In genomic region chr6:157840261-157840660, GRCh38 we compare ENCODE assay signal across 14 cellular contexts. TPM values are rescaled to one million over a fixed set of nuclear protein-coding genes. Genes with fewer than 3 reads are reported as not detected.
DNase-seq lines count a peak whose midpoint lies in the region; ATAC-seq and TF ChIP-seq lines count a peak whose summit lies in the region.
"Had no signal": no experiment of that assay in that cellular context is flagged by ENCODE, and none has a peak within 500 bp of the region (broad histone marks: within the 10 kb centered on the region; RNA-seq: fewer than 3 reads in every experiment).

No MANE protein-coding gene starts in this region.

- CTCF ChIA-PET in AG04449 (lab: Yijun Ruan, JAX) = interaction anchor here (0.9 to 2.2 kb wide), 3 partner anchors 11 to 172 kb away, joined by 3 to 6 read pairs (median 4); no protein-coding TSS in a partner anchor
- CTCF ChIA-PET in naive thymus-derived CD4-positive, alpha-beta T cell (lab: Charles Lee) = interaction anchor here (1.1 kb wide), 1 partner anchor 12 kb away, joined by 3 read pairs; no protein-coding TSS in a partner anchor

- H3K4me3 ChIP-seq in AG04449 (ENCODE audit: low read depth, low read length) = peak overlapping the region; percentile 18
- H3K4me3 ChIP-seq in HUES64 (ENCODE audit: low read length) = no peak overlapping the region
- peak overlapping the region; percentile 53 for H3K4me3 ChIP-seq in adipocyte (ENCODE audit: low read length)
- H3K4me3 ChIP-seq in naive thymus-derived CD4-positive, alpha-beta T cell (ENCODE audit: low read length) = no peak overlapping the region
- H3K4me3 ChIP-seq in uterus = no peak overlapping the region
- H3K4me3 ChIP-seq: body of pancreas, skin epidermis had no signal

- H3K9me3 ChIP-seq in HUES64 (ENCODE audit: insufficient read depth, low read depth, low read length) = no peaks in the 10 kb centered on the region
- H3K9me3 ChIP-seq in adipocyte (ENCODE audit: control insufficient read depth, low read length) = no peaks in the 10 kb centered on the region
- no peaks in the 10 kb centered on the region for H3K9me3 ChIP-seq in naive thymus-derived CD4-positive, alpha-beta T cell (ENCODE audit: control insufficient read depth in 2 of 3, low read length in 3 of 3)
- no peaks in the 10 kb centered on the region for H3K9me3 ChIP-seq in uterus
- H3K9me3 ChIP-seq: body of pancreas had no signal

- peaks cover 22 to 90% (median 84%) of the 10 kb centered on the region in 7 donors for H3K4me1 Mint-ChIP-seq in naive thymus-derived CD4-positive, alpha-beta T cell

- peaks cover 51% of the 10 kb centered on the region for H3K4me1 ChIP-seq in HUES64 (ENCODE audit: insufficient read depth, low read length)
- peaks cover 40% of the 10 kb centered on the region for H3K4me1 ChIP-seq in adipocyte (ENCODE audit: control insufficient read depth, insufficient read depth, low read length)
- peaks cover 0 to 22% of the 10 kb centered on the region in 2 donors for H3K4me1 ChIP-seq in naive thymus-derived CD4-positive, alpha-beta T cell (ENCODE audit: control insufficient read depth in 2 of 2, insufficient read depth in 2 of 2, low read length in 2 of 2)
- no peaks in the 10 kb centered on the region for H3K4me1 ChIP-seq in uterus

- no peak for ATAC-seq in naive thymus-derived CD4-positive, alpha-beta T cell
- ATAC-seq in HG03439 (IDR thresholded peaks at IDR 0.05; ENCODE audit: unreplicated experiment) = no peak
- ATAC-seq: body of pancreas had no signal

- peaks cover 0 to 3% (median 0%) of the 10 kb centered on the region in 11 donors for H3K9me3 Mint-ChIP-seq in naive thymus-derived CD4-positive, alpha-beta T cell

- H3K9ac ChIP-seq in HUES64 (ENCODE audit: low read depth, low read length) (no peak overlapping the region), adipocyte (ENCODE audit: low read length) (peak overlapping the region; percentile 24)
- H3K9ac ChIP-seq: KMS-11 had no signal

- 57% methylated on average over 2 of the region's 2 CpGs for WGBS in HUES64

- TF ChIP-seq POLR2A in uterus (IDR thresholded peaks at IDR 0.05) = no peak

- H3K27me3 ChIP-seq in HUES64 (ENCODE audit: insufficient read depth, low read length) = no peaks in the 10 kb centered on the region
- H3K27me3 ChIP-seq in adipocyte (replicated peaks; ENCODE audit: control insufficient read depth, insufficient read depth, low read length) = no peaks in the 10 kb centered on the region
- no peaks in the 10 kb centered on the region for H3K27me3 ChIP-seq in naive thymus-derived CD4-positive, alpha-beta T cell (ENCODE audit: control insufficient read depth in 2 of 2, insufficient read depth in 2 of 2, low read length in 2 of 2)
- no peaks in the 10 kb centered on the region for H3K27me3 ChIP-seq in uterus
- H3K27me3 ChIP-seq: body of pancreas had no signal

- H3K4me3 Mint-ChIP-seq in naive thymus-derived CD4-positive, alpha-beta T cell = peak overlapping the region in 6 of 10 donors; percentile 12 to 54 (median 43)

- H3K36me3 Mint-ChIP-seq in naive thymus-derived CD4-positive, alpha-beta T cell = peaks cover 4 to 25% (median 13%) of the 10 kb centered on the region in 5 donors

- H3K27ac Mint-ChIP-seq in naive thymus-derived CD4-positive, alpha-beta T cell = peak overlapping the region in 6 of 9 donors; percentile 6 to 90 (median 54)

- intact Hi-C loops in naive thymus-derived CD4-positive, alpha-beta T cell (cut with micrococcal nuclease) = no loop called here
- intact Hi-C loops in uterus (cut with DNase I; ENCODE audit: low total_unique reads) = no loop called here

- TF ChIP-seq CTCF in AG04449 (IDR thresholded peaks at IDR 0.05; ENCODE audit: insufficient read depth, low read length, missing control alignments) = no peak
- no peak for TF ChIP-seq CTCF in uterus (IDR thresholded peaks at IDR 0.05)

- DNase-seq in AG04449 (ENCODE audit: low read depth, low spot score) (no peak), adipocyte (ENCODE audit: low read depth) (no peak), uterus (no peak), NAMALWA (ENCODE audit: low spot score) (no peak)
- DNase-seq in naive thymus-derived CD4-positive, alpha-beta T cell = no peak
- no peak for DNase-seq in stimulated activated CD4-positive, alpha-beta T cell treated with anti-CD3 and anti-CD28 coated beads, Interleukin-4, amount 100 ng/mL, for 1 hour
- DNase-seq: activated gamma-delta T cell treated with Interleukin-2 at 50 U/mL for 16 hours; body of pancreas; NCI-H1417; stimulated activated naive CD4-positive, alpha-beta T cell treated with Interleukin-2 at 50 U/mL for 16 hours had no signal

- H3K27me3 Mint-ChIP-seq in naive thymus-derived CD4-positive, alpha-beta T cell = peaks cover 0 to 3% (median 0%) of the 10 kb centered on the region in 5 donors

- H3K36me3 ChIP-seq in HUES64 (ENCODE audit: insufficient read depth, low read length) (no peaks in the 10 kb centered on the region), adipocyte (ENCODE audit: control insufficient read depth, insufficient read depth, low read length, severe bottlenecking) (no peaks in the 10 kb centered on the region), uterus (no peaks in the 10 kb centered on the region)
- H3K36me3 ChIP-seq in naive thymus-derived CD4-positive, alpha-beta T cell (ENCODE audit: control insufficient read depth in 2 of 3, insufficient read depth in 3 of 3, low read length in 3 of 3) = no peaks in the 10 kb centered on the region

- POLR2A ChIA-PET in AG04449 (lab: Yijun Ruan, JAX) = interaction anchor here (0.7 to 1.0 kb wide), 2 partner anchors 11 to 50 kb away, joined by 3 to 5 read pairs; no protein-coding TSS in a partner anchor
- POLR2A ChIA-PET in naive thymus-derived CD4-positive, alpha-beta T cell (lab: Charles Lee) = interaction anchor here (1.2 kb wide), 1 partner anchor 47 kb away, joined by 3 read pairs; no protein-coding TSS in a partner anchor

- H3K27ac ChIP-seq in HUES64 (ENCODE audit: low read depth, low read length) = 0 out of 2 replicates have a peak overlapping the region, but pooled peaks have one; percentile 10
- H3K27ac ChIP-seq in naive thymus-derived CD4-positive, alpha-beta T cell (ENCODE audit: low read depth, low read length) = no peak overlapping the region
- no peak overlapping the region for H3K27ac ChIP-seq in uterus
- H3K27ac ChIP-seq: body of pancreas, KMS-11 had no signal

RNA-seq across cellular contexts. Expression of gene SNX9, which starts 17.2 kb away (rescaled TPM):
- polyA plus RNA-seq in HUES64 (2013, experiment 1 of 2) = 23.2 TPM
- polyA plus RNA-seq in HUES64 (2013, experiment 2 of 2) = 24.6 TPM
- total RNA-seq in naive thymus-derived CD4-positive, alpha-beta T cell = 10 to 100 TPM; 13.4 to 39.2 (median 36.4) TPM
- polyA plus RNA-seq in naive thymus-derived CD4-positive, alpha-beta T cell = 10 to 100 TPM; 23.8 to 51.5 TPM
- total RNA-seq in uterus = 10 to 100 TPM; 31.0 to 65.9 (median 50.5) TPM

Comparison
In these comparisons a context has a peak if more than half of its experiments do, and no peak if none do; other contexts are left out.
1. H3K4me3 ChIP-seq: peak in AG04449 (single experiment) and adipocyte (single experiment); none in HUES64 (single experiment), naive thymus-derived CD4-positive, alpha-beta T cell (single experiment) and uterus (0 of 2).